Comparison of ENCODE assay signal across 8 cellular contexts in genomic region chr10:16967866-16968721, GRCh38.
DNase-seq lines count a peak whose midpoint lies in the region; ATAC-seq and TF ChIP-seq lines count a peak whose summit lies in the region.

No MANE protein-coding gene starts in this region.

- peaks cover 12% of the 10 kb centered on the region for H3K4me1 ChIP-seq in foreskin keratinocyte

- CTCF ChIA-PET in activated CD4-positive, alpha-beta memory T cell treated with anti-CD3 and anti-CD28 coated beads for 36 hours (lab: Charles Lee): no interaction called here

- H3K4me3 Mint-ChIP-seq in progenitor cell of endocrine pancreas (ENCODE audit: low read depth): no peak overlapping the region
- no peak overlapping the region for H3K4me3 Mint-ChIP-seq in activated CD4-positive, alpha-beta memory T cell treated with anti-CD3 and anti-CD28 coated beads for 36 hours

- ATAC-seq in SK-N-SH treated with all-trans-retinoic acid at 6 μM for 48 hours: peak; percentile 86
- peak; percentile 42 for ATAC-seq in foreskin keratinocyte
- no peak for ATAC-seq in GM21515 (IDR thresholded peaks at IDR 0.05; ENCODE audit: unreplicated experiment)

- no peaks in the 10 kb centered on the region for H3K9me3 Mint-ChIP-seq in progenitor cell of endocrine pancreas (ENCODE audit: low read depth)
- H3K9me3 Mint-ChIP-seq in activated CD4-positive, alpha-beta memory T cell treated with anti-CD3 and anti-CD28 coated beads for 36 hours: no peaks in the 10 kb centered on the region

- H3K27me3 Mint-ChIP-seq in progenitor cell of endocrine pancreas: peaks cover 3% of the 10 kb centered on the region
- no peaks in the 10 kb centered on the region for H3K27me3 Mint-ChIP-seq in activated CD4-positive, alpha-beta memory T cell treated with anti-CD3 and anti-CD28 coated beads for 36 hours

- DNase-seq in ELR (ENCODE audit: low read depth): peak; percentile 96
- DNase-seq in foreskin keratinocyte: peak; percentile 22 to 49
- DNase-seq in progenitor cell of endocrine pancreas (ENCODE audit: low spot score, unreplicated experiment): no peak
- DNase-seq in AML-193 (lab: John Stamatoyannopoulos, UW): no peak
- no peak for DNase-seq in HuH-7 (ENCODE audit: low spot score)
- DNase-seq in activated CD4-positive, alpha-beta memory T cell treated with anti-CD3 and anti-CD28 coated beads for 36 hours: no peak

- POLR2A ChIA-PET in activated CD4-positive, alpha-beta memory T cell treated with anti-CD3 and anti-CD28 coated beads for 36 hours (lab: Charles Lee): interaction anchor here (1.2 kb wide), 1 partner anchor 58 kb away, joined by 3 read pairs; no protein-coding TSS in a partner anchor

- TF ChIP-seq CTCF in foreskin keratinocyte (conservative IDR thresholded peaks at IDR 0.05) (no peak), progenitor cell of endocrine pancreas (IDR thresholded peaks at IDR 0.05; ENCODE audit: unreplicated experiment) (no peak)

- H3K4me1 Mint-ChIP-seq in progenitor cell of endocrine pancreas (ENCODE audit: low read depth): peaks cover 5% of the 10 kb centered on the region
- H3K4me1 Mint-ChIP-seq in activated CD4-positive, alpha-beta memory T cell treated with anti-CD3 and anti-CD28 coated beads for 36 hours (ENCODE audit: low read depth): peaks cover 17% of the 10 kb centered on the region

- intact Hi-C loops in activated CD4-positive, alpha-beta memory T cell treated with anti-CD3 and anti-CD28 coated beads for 36 hours (cut with micrococcal nuclease): loop anchor here (1.0 to 2.0 kb wide), 2 partner anchors 35 to 57 kb away; no protein-coding TSS in a partner anchor

- no peaks in the 10 kb centered on the region for H3K36me3 Mint-ChIP-seq in progenitor cell of endocrine pancreas (ENCODE audit: insufficient read depth)
- no peaks in the 10 kb centered on the region for H3K36me3 Mint-ChIP-seq in activated CD4-positive, alpha-beta memory T cell treated with anti-CD3 and anti-CD28 coated beads for 36 hours

- H3K27me3 ChIP-seq in foreskin keratinocyte: no peaks in the 10 kb centered on the region

- H3K27ac Mint-ChIP-seq in progenitor cell of endocrine pancreas: peak overlapping the region; percentile 87
- H3K27ac Mint-ChIP-seq in activated CD4-positive, alpha-beta memory T cell treated with anti-CD3 and anti-CD28 coated beads for 36 hours: no peak overlapping the region

- no peak overlapping the region for H3K27ac ChIP-seq in foreskin keratinocyte

TF ChIP-seq in SK-N-SH treated with all-trans-retinoic acid at 6 μM for 48 hours, 23 proteins besides CTCF, POLR2A, EP300 and RAD21 (continues in another document):
- TF ChIP-seq, protein P1, sequence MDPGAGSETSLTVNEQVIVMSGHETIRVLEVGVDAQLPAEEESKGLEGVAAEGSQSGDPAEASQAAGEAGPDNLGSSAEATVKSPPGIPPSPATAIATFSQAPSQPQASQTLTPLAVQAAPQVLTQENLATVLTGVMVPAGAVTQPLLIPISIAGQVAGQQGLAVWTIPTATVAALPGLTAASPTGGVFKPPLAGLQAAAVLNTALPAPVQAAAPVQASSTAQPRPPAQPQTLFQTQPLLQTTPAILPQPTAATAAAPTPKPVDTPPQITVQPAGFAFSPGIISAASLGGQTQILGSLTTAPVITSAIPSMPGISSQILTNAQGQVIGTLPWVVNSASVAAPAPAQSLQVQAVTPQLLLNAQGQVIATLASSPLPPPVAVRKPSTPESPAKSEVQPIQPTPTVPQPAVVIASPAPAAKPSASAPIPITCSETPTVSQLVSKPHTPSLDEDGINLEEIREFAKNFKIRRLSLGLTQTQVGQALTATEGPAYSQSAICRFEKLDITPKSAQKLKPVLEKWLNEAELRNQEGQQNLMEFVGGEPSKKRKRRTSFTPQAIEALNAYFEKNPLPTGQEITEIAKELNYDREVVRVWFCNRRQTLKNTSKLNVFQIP (CRISPR knock-in tag; IDR thresholded peaks at IDR 0.05; ENCODE audit: borderline replicate concordance, low read depth): no peak
- no peak for TF ChIP-seq PPARA (CRISPR knock-in tag; IDR thresholded peaks at IDR 0.05; ENCODE audit: borderline replicate concordance)
- TF ChIP-seq ZC3H10 (CRISPR knock-in tag; IDR thresholded peaks at IDR 0.05): peak; percentile 44; the same call in 1 of the 2 replicates
- no peak for TF ChIP-seq RARB (CRISPR knock-in tag; IDR thresholded peaks at IDR 0.05)
- no peak; the same call in none of the 2 replicates for TF ChIP-seq CREB5 (CRISPR knock-in tag; IDR thresholded peaks at IDR 0.05; ENCODE audit: low read depth)
- TF ChIP-seq ISL1 (CRISPR knock-in tag; IDR thresholded peaks at IDR 0.05): no peak; the same call in 1 of the 2 replicates
- no peak for TF ChIP-seq GLIS3 (CRISPR knock-in tag; IDR thresholded peaks at IDR 0.05)
- TF ChIP-seq ZNF70 (CRISPR knock-in tag; IDR thresholded peaks at IDR 0.05): no peak
- TF ChIP-seq CSRNP3 (CRISPR knock-in tag; IDR thresholded peaks at IDR 0.05): no peak
- TF ChIP-seq ARNTL (CRISPR knock-in tag; IDR thresholded peaks at IDR 0.05; ENCODE audit: borderline replicate concordance, low read depth): no peak
- TF ChIP-seq ZFP3 (CRISPR knock-in tag; IDR thresholded peaks at IDR 0.05): 0 out of 2 replicates have a peak, but pooled peaks have one; percentile 15
- TF ChIP-seq, protein P2, sequence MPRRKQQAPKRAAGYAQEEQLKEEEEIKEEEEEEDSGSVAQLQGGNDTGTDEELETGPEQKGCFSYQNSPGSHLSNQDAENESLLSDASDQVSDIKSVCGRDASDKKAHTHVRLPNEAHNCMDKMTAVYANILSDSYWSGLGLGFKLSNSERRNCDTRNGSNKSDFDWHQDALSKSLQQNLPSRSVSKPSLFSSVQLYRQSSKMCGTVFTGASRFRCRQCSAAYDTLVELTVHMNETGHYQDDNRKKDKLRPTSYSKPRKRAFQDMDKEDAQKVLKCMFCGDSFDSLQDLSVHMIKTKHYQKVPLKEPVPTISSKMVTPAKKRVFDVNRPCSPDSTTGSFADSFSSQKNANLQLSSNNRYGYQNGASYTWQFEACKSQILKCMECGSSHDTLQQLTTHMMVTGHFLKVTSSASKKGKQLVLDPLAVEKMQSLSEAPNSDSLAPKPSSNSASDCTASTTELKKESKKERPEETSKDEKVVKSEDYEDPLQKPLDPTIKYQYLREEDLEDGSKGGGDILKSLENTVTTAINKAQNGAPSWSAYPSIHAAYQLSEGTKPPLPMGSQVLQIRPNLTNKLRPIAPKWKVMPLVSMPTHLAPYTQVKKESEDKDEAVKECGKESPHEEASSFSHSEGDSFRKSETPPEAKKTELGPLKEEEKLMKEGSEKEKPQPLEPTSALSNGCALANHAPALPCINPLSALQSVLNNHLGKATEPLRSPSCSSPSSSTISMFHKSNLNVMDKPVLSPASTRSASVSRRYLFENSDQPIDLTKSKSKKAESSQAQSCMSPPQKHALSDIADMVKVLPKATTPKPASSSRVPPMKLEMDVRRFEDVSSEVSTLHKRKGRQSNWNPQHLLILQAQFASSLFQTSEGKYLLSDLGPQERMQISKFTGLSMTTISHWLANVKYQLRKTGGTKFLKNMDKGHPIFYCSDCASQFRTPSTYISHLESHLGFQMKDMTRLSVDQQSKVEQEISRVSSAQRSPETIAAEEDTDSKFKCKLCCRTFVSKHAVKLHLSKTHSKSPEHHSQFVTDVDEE (CRISPR knock-in tag; IDR thresholded peaks at IDR 0.05): no peak
- TF ChIP-seq, protein P3, sequence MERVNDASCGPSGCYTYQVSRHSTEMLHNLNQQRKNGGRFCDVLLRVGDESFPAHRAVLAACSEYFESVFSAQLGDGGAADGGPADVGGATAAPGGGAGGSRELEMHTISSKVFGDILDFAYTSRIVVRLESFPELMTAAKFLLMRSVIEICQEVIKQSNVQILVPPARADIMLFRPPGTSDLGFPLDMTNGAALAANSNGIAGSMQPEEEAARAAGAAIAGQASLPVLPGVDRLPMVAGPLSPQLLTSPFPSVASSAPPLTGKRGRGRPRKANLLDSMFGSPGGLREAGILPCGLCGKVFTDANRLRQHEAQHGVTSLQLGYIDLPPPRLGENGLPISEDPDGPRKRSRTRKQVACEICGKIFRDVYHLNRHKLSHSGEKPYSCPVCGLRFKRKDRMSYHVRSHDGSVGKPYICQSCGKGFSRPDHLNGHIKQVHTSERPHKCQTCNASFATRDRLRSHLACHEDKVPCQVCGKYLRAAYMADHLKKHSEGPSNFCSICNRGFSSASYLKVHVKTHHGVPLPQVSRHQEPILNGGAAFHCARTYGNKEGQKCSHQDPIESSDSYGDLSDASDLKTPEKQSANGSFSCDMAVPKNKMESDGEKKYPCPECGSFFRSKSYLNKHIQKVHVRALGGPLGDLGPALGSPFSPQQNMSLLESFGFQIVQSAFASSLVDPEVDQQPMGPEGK (CRISPR knock-in tag; IDR thresholded peaks at IDR 0.05; ENCODE audit: borderline replicate concordance): no peak
- no peak for TF ChIP-seq ZNF565 (CRISPR knock-in tag; conservative IDR thresholded peaks at IDR 0.05; ENCODE audit: low read depth)
- TF ChIP-seq TOX (CRISPR knock-in tag; IDR thresholded peaks at IDR 0.05; ENCODE audit: borderline replicate concordance): no peak
- no peak for TF ChIP-seq OSR1 (CRISPR knock-in tag; IDR thresholded peaks at IDR 0.05)
- TF ChIP-seq CSDC2 (CRISPR knock-in tag; IDR thresholded peaks at IDR 0.05): no peak
- peak; percentile 33; the same call in 1 of the 2 replicates for TF ChIP-seq SNAI2 (CRISPR knock-in tag; IDR thresholded peaks at IDR 0.05)

Comparison
In these comparisons a context has a peak if more than half of its experiments do, and no peak if none do; other contexts are left out.
1. DNase-seq: peak in ELR (single experiment) and foreskin keratinocyte (2 of 2); none in progenitor cell of endocrine pancreas (single experiment), AML-193 (0 of 2), HuH-7 (single experiment) and activated CD4-positive, alpha-beta memory T cell treated with anti-CD3 and anti-CD28 coated beads for 36 hours (single experiment).